11 cellular contexts compared by ENCODE assay signal in genomic region chr5:77867194-77867691, GRCh38.
DNase-seq lines count a peak whose midpoint lies in the region; ATAC-seq and TF ChIP-seq lines count a peak whose summit lies in the region.
"Had no signal": no experiment of that assay in that cellular context is flagged by ENCODE, and none has a peak within 500 bp of the region (broad histone marks: within the 10 kb centered on the region; RNA-seq: fewer than 3 reads in every experiment).

No MANE protein-coding gene starts in this region.

- intact Hi-C loops in posterior vena cava (cut with DNase I) = no loop called here

- no peak overlapping the region for H2AFZ ChIP-seq in mesenchymal stem cell (ENCODE audit: low read depth, low read length)

- 83% methylated on average over 1 of the region's 2 CpGs for WGBS in mesenchymal stem cell

- TF ChIP-seq CTCF in BJ (IDR thresholded peaks at IDR 0.05; ENCODE audit: insufficient read depth, low read depth, low read length) = peak; percentile 29; the same call in 1 of the 2 replicates

- no peak overlapping the region for H3K23ac ChIP-seq in mesenchymal stem cell (ENCODE audit: low read length in 2 of 2)

- H3K27ac ChIP-seq in mesenchymal stem cell (ENCODE audit: low read length, poor library complexity, severe bottlenecking) = no peak overlapping the region
- H3K27ac ChIP-seq: body of pancreas had no signal

- H3K4me1 ChIP-seq in adipocyte (ENCODE audit: control insufficient read depth, insufficient read depth, low read length) (peaks cover 9% of the 10 kb centered on the region), mesenchymal stem cell (ENCODE audit: control insufficient read depth, insufficient read depth, low read depth, low read length) (no peaks in the 10 kb centered on the region)
- H3K4me1 ChIP-seq: body of pancreas had no signal

- H3K4ac ChIP-seq in mesenchymal stem cell (ENCODE audit: low read depth in 1 of 2, low read length in 2 of 2) = no peak overlapping the region

- H3K9ac ChIP-seq in adipocyte (ENCODE audit: low read length) = no peak overlapping the region
- no peak overlapping the region for H3K9ac ChIP-seq in mesenchymal stem cell (ENCODE audit: low read length)

- DNase-seq in BJ (ENCODE audit: low read depth) (no peak), HT-29 (ENCODE audit: low spot score) (peak; percentile 14), adipocyte (ENCODE audit: low read depth) (peak; percentile 73), mesenchymal stem cell (peak; percentile 15), SHP77 treated with DMSO at 0.1 percent for 48 hours (lab: John Stamatoyannopoulos, UW) (no peak), posterior vena cava (ENCODE audit: low spot score) (no peak)
- DNase-seq in stimulated activated CD4-positive, alpha-beta T cell treated with anti-CD3 and anti-CD28 coated beads, Interleukin-15, amount 100 ng/mL, for 24 hours = no peak
- DNase-seq: body of pancreas, left colon, NCI-H2081 treated with DMSO at 0.1 percent for 48 hours had no signal

- no peak overlapping the region for H2BK120ac ChIP-seq in mesenchymal stem cell (ENCODE audit: low read depth, low read length)

- H3K18ac ChIP-seq in mesenchymal stem cell (ENCODE audit: low read depth in 1 of 2, low read length in 2 of 2) = no peak overlapping the region

- no peaks in the 10 kb centered on the region for H3K9me3 ChIP-seq in adipocyte (ENCODE audit: control insufficient read depth, low read length)
- H3K9me3 ChIP-seq in mesenchymal stem cell (ENCODE audit: control insufficient read depth, low read length) = no peaks in the 10 kb centered on the region
- H3K9me3 ChIP-seq: body of pancreas had no signal

- no peak for ATAC-seq in HG03520 (IDR thresholded peaks at IDR 0.05; ENCODE audit: unreplicated experiment)
- ATAC-seq: body of pancreas, left colon had no signal

- H2BK5ac ChIP-seq in mesenchymal stem cell (ENCODE audit: low read depth, low read length, poor library complexity, severe bottlenecking) = no peak overlapping the region

- peaks cover 2% of the 10 kb centered on the region; the same call in 1 of the 2 replicates for H3K27me3 ChIP-seq in BJ (ENCODE audit: control insufficient read depth, insufficient read depth, low read length)
- no peaks in the 10 kb centered on the region for H3K27me3 ChIP-seq in adipocyte (replicated peaks; ENCODE audit: control insufficient read depth, insufficient read depth, low read length)
- H3K27me3 ChIP-seq in mesenchymal stem cell (ENCODE audit: control insufficient read depth in 1 of 2, insufficient read depth in 1 of 2, low read length in 2 of 2) = peaks cover 0 to 6% of the 10 kb centered on the region in 2 experiments
- H3K27me3 ChIP-seq: body of pancreas had no signal

- no peak overlapping the region for H4K8ac ChIP-seq in mesenchymal stem cell (ENCODE audit: low read length)

- H3K4me2 ChIP-seq in mesenchymal stem cell (ENCODE audit: low read length, poor library complexity, severe bottlenecking) = no peak overlapping the region

- H3K36me3 ChIP-seq in BJ (ENCODE audit: control insufficient read depth, insufficient read depth, low read length) = no peaks in the 10 kb centered on the region
- H3K36me3 ChIP-seq in adipocyte (ENCODE audit: control insufficient read depth, insufficient read depth, low read length, severe bottlenecking) = no peaks in the 10 kb centered on the region
- no peaks in the 10 kb centered on the region for H3K36me3 ChIP-seq in mesenchymal stem cell (ENCODE audit: control insufficient read depth in 1 of 2, insufficient read depth in 2 of 2, low read depth in 1 of 2, low read length in 2 of 2)

- no peak overlapping the region for H2AK5ac ChIP-seq in mesenchymal stem cell (ENCODE audit: low read length, severe bottlenecking)

- H2BK15ac ChIP-seq in mesenchymal stem cell (ENCODE audit: low read depth, poor library complexity, severe bottlenecking) = no peak overlapping the region

- no peak overlapping the region for H3K14ac ChIP-seq in mesenchymal stem cell (ENCODE audit: low read length in 2 of 2)

- CTCF ChIA-PET in BJ (lab: Yijun Ruan, JAX) = interaction anchor here (1.2 to 1.5 kb wide), 2 partner anchors 9 to 11 kb away, joined by 6 to 7 read pairs; no protein-coding TSS in a partner anchor

- H3K79me1 ChIP-seq in mesenchymal stem cell (replicated peaks; ENCODE audit: low read length, poor library complexity, severe bottlenecking) = no peaks in the 10 kb centered on the region

- no peak overlapping the region for H4K91ac ChIP-seq in mesenchymal stem cell (ENCODE audit: low read length)

- POLR2A ChIA-PET in BJ (lab: Charles Lee) = no interaction called here

- H2BK12ac ChIP-seq in mesenchymal stem cell (ENCODE audit: low read length in 2 of 2) = no peak overlapping the region

- H3K4me3 ChIP-seq in BJ (ENCODE audit: low read depth, low read length) = no peak overlapping the region
- no peak overlapping the region for H3K4me3 ChIP-seq in adipocyte (ENCODE audit: low read length)
- no peak overlapping the region for H3K4me3 ChIP-seq in mesenchymal stem cell (ENCODE audit: insufficient read depth in 1 of 2, low read depth in 1 of 2, low read length in 2 of 2)
- H3K4me3 ChIP-seq: body of pancreas had no signal

Comparison
In these comparisons a context has a peak if more than half of its experiments do, and no peak if none do; other contexts are left out.
1. DNase-seq: peak in HT-29 (single experiment), adipocyte (single experiment) and mesenchymal stem cell (single experiment); none in BJ (single experiment), SHP77 treated with DMSO at 0.1 percent for 48 hours (single experiment), stimulated activated CD4-positive, alpha-beta T cell treated with anti-CD3 and anti-CD28 coated beads, Interleukin-15, amount 100 ng/mL, for 24 hours (single experiment) and posterior vena cava (single experiment).